Comparison of ENCODE assay signal across 6 cellular contexts in genomic region chr11:118998388-118998717, GRCh38. TPM values are rescaled to one million over a fixed set of nuclear protein-coding genes. Genes with fewer than 3 reads are reported as not detected.
A peak's percentile ranks its signal among the peaks of the same experiment; 100 is the strongest.
DNase-seq lines count a peak whose midpoint lies in the region; ATAC-seq lines count a peak whose summit lies in the region.

No MANE protein-coding gene starts in this region.

- H3K27ac ChIP-seq in SK-N-MC (no peak overlapping the region), iPS-20b (ENCODE audit: low read length) (peak overlapping the region; percentile 59)

- peak overlapping the region; percentile 87 for H3K9ac ChIP-seq in SK-N-MC (ENCODE audit: insufficient read length)
- H3K9ac ChIP-seq in iPS-20b (ENCODE audit: low read depth, low read length), result peak overlapping the region; percentile 95

- H3K9me3 ChIP-seq in SK-N-MC (ENCODE audit: low read depth, low read length), result no peaks in the 10 kb centered on the region
- no peaks in the 10 kb centered on the region for H3K9me3 ChIP-seq in iPS-20b (ENCODE audit: insufficient read depth, low read depth, low read length)

- peaks cover 8% of the 10 kb centered on the region for H3K4me1 ChIP-seq in iPS-20b (ENCODE audit: insufficient read depth, low read length)

- H3K36me3 ChIP-seq in SK-N-MC (ENCODE audit: insufficient read depth, low read length), result peaks cover 34% of the 10 kb centered on the region
- H3K36me3 ChIP-seq in iPS-20b (ENCODE audit: insufficient read depth, low read depth, low read length), result peaks cover 45% of the 10 kb centered on the region

- no peaks in the 10 kb centered on the region for H3K27me3 ChIP-seq in iPS-20b (ENCODE audit: insufficient read depth, low read length)

- peak; percentile 10 for ATAC-seq in GM21529 (IDR thresholded peaks at IDR 0.05; ENCODE audit: unreplicated experiment)

- DNase-seq in SK-N-MC (ENCODE audit: low read depth, low spot score) (no peak), HT-29 (ENCODE audit: low spot score) (no peak), DMS153 (lab: John Stamatoyannopoulos, UW) (no peak), iPS-NIHi11 (ENCODE audit: low spot score) (no peak)

- H3K4me3 ChIP-seq in SK-N-MC, result peak overlapping the region; percentile 97
- H3K4me3 ChIP-seq in iPS-20b (ENCODE audit: low read length), result peak overlapping the region; percentile 96

RNA-seq across cellular contexts. Expression of gene CENATAC, which starts 0.4 kb away (rescaled TPM):
- 40.3 and 40.9 TPM in 2 replicates for total RNA-seq in HT-29 (2014; rRNA removed; shearing (Covaris generic))

RNA-seq across cellular contexts. Expression of gene RPS25, which starts 19.8 kb away (rescaled TPM):
- 404 and 493 TPM in 2 replicates for total RNA-seq in HT-29 (2014; rRNA removed; shearing (Covaris generic))

RNA-seq across cellular contexts. Expression of gene TRAPPC4, which starts 20.2 kb away (rescaled TPM):
- 60.5 and 75.0 TPM in 2 replicates for total RNA-seq in HT-29 (2014; rRNA removed; shearing (Covaris generic))

RNA-seq across cellular contexts. Expression of gene FOXR1, which starts 26.8 kb away (rescaled TPM):
- not detected in 2 replicates for total RNA-seq in HT-29 (2014; rRNA removed; shearing (Covaris generic))

RNA-seq across cellular contexts. Expression of gene SLC37A4, which starts 32.3 kb away (rescaled TPM):
- 41.3 and 45.0 TPM in 2 replicates for total RNA-seq in HT-29 (2014; rRNA removed; shearing (Covaris generic))
